In the genomic region with DNA sequence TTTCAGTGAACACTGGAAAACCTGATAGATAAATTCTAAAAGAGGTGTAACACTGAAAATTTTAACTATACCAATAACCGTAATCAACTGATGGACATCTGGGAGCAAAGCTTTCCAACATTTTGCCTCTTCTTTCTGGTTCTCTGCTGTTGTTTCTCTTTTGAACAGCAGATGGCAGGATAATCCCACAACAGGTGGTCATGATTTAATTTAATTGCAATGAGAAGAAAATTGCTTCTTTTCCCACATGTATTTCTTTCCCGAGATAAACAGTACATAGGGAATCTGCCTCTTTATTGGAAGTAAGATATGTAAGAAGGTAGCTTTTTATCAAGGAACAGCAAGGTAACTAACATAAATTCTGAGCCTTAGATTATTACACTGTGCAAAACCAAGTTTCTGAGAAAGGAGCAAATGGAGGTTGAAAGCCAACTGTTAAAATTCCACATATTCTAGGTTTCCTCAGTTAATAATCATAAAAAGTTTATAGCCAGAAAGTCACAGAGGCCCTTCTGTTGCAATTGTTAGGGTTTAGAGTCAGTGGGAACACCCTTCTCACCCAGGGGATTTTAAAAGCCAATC, we compare ENCODE assay signal across 8 cellular contexts.
DNase-seq lines count a peak whose midpoint lies in the region; ATAC-seq and TF ChIP-seq lines count a peak whose summit lies in the region.

No MANE protein-coding gene starts in this region.

- no peak overlapping the region for H3K4me3 ChIP-seq in A673 (ENCODE audit: low read depth, low read length, poor library complexity, severe bottlenecking)
- H3K4me3 ChIP-seq in SK-N-SH (ENCODE audit: low read depth in 2 of 2, low read length in 1 of 2): no peak overlapping the region; a peak in 1 of 4 replicates
- H3K4me3 ChIP-seq in endodermal cell (ENCODE audit: low read length): no peak overlapping the region

- H3K36me3 ChIP-seq in A673 (ENCODE audit: insufficient read depth, low read length, poor library complexity, severe bottlenecking) (no peaks in the 10 kb centered on the region), SK-N-SH (replicated peaks in 1 of 2; ENCODE audit: control insufficient read depth in 1 of 2, insufficient read depth in 2 of 2, low read length in 1 of 2) (no peaks in the 10 kb centered on the region), endodermal cell (ENCODE audit: control insufficient read depth, insufficient read depth, low read length) (no peaks in the 10 kb centered on the region)

- CTCF ChIA-PET in A673 (lab: Charles Lee) (interaction anchor here (0.6 to 4.2 kb wide), 7 partner anchors 64 to 399 kb away, joined by 3 to 53 read pairs (median 5); a partner anchor contains a TSS), SK-N-SH (lab: Yijun Ruan, JAX) (interaction anchor here (0.6 to 11.1 kb wide), 69 partner anchors 8 to 1089 kb away, joined by 3 to 311 read pairs (median 4); a partner anchor contains a TSS)

- H3K79me2 ChIP-seq in SK-N-SH (ENCODE audit: insufficient read depth): no peaks in the 10 kb centered on the region

- peaks cover 9% of the 10 kb centered on the region for H3K27me3 Mint-ChIP-seq in endodermal cell (ENCODE audit: insufficient read depth)

- ATAC-seq in GM21423 (IDR thresholded peaks at IDR 0.05; ENCODE audit: unreplicated experiment): no peak
- ATAC-seq in HG02970 (IDR thresholded peaks at IDR 0.05; ENCODE audit: low FRiP score, unreplicated experiment): no peak

- H3K4me3 Mint-ChIP-seq in endodermal cell: no peak overlapping the region

- H3K27ac Mint-ChIP-seq in endodermal cell: no peak overlapping the region

- no peaks in the 10 kb centered on the region for H4K20me1 ChIP-seq in SK-N-SH (ENCODE audit: insufficient read depth)

- no TSS peak for BruUV-seq in A673 (replicated peaks; lab: Mats Ljungman, UMichigan)

- 0% methylated on average over 2 of the region's 2 CpGs for WGBS in SK-N-SH (ENCODE audit: low lambda C conversion rate)
- 63 to 69% methylated on average over 1 of the region's 2 CpGs for WGBS in endodermal cell (ENCODE audit: insufficient coverage in 1 of 2, insufficient read length in 1 of 2), 2 experiments

- H3K4me2 ChIP-seq in SK-N-SH: no peak overlapping the region

- no peaks in the 10 kb centered on the region for H3K36me3 Mint-ChIP-seq in endodermal cell (ENCODE audit: low read depth)

- H3K9me3 Mint-ChIP-seq in endodermal cell: peaks cover under 1% of the 10 kb centered on the region

- H3K9ac ChIP-seq in SK-N-SH (no peak overlapping the region), endodermal cell (ENCODE audit: extremely low read depth, low read length, poor library complexity, severe bottlenecking) (no peak overlapping the region)

- no peaks in the 10 kb centered on the region for H3K9me2 ChIP-seq in SK-N-SH

- no peak for TF ChIP-seq EP300 in SK-N-SH (IDR thresholded peaks at IDR 0.05; ENCODE audit: borderline replicate concordance in 1 of 2, low read depth in 1 of 2, low read length in 1 of 2)

- DNase-seq in A673 (ENCODE audit: low spot score) (peak; percentile 81), EH (ENCODE audit: low read depth) (peak; percentile 76), NCI-H1105 (lab: John Stamatoyannopoulos, UW) (peak; percentile 63), SK-N-SH (peak; percentile 69), endodermal cell (peak; percentile 61), myocyte (ENCODE audit: low read depth) (peak; percentile 78)

- TF ChIP-seq RAD21 in SK-N-SH (IDR thresholded peaks at IDR 0.05; ENCODE audit: low read length): peak; percentile 98

- no peaks in the 10 kb centered on the region for H3K27me3 ChIP-seq in A673 (replicated peaks; ENCODE audit: insufficient read depth, low read depth, low read length, poor library complexity)
- H3K27me3 ChIP-seq in SK-N-SH (ENCODE audit: insufficient read depth): no peaks in the 10 kb centered on the region
- H3K27me3 ChIP-seq in endodermal cell (ENCODE audit: control insufficient read depth, insufficient read depth, low read length, poor library complexity, severe bottlenecking): no peaks in the 10 kb centered on the region

- no peak overlapping the region for H3K27ac ChIP-seq in A673 (ENCODE audit: low read depth, low read length, poor library complexity, severe bottlenecking)
- H3K27ac ChIP-seq in SK-N-SH (ENCODE audit: low read depth in 2 of 2, low read length in 1 of 2): no peak overlapping the region
- H3K27ac ChIP-seq in endodermal cell (ENCODE audit: low read depth, low read length): no peak overlapping the region

- H3K4me1 ChIP-seq in A673 (ENCODE audit: insufficient read depth, low read length, poor library complexity, severe bottlenecking) (no peaks in the 10 kb centered on the region), SK-N-SH (ENCODE audit: control insufficient read depth in 1 of 2, insufficient read depth in 2 of 2, low read depth in 1 of 2, low read length in 1 of 2) (no peaks in the 10 kb centered on the region; a peak in 1 of 4 replicates), endodermal cell (ENCODE audit: control insufficient read depth, insufficient read depth, low read length) (peaks cover 11% of the 10 kb centered on the region)

- intact Hi-C loops in A673 (cut with micrococcal nuclease; ENCODE audit: unreplicated experiment): loop anchor here (1.0 to 5.0 kb wide), 2 partner anchors 187 to 275 kb away; no protein-coding TSS in a partner anchor

- no peaks in the 10 kb centered on the region for H3F3A ChIP-seq in SK-N-SH (replicated peaks; ENCODE audit: insufficient read depth)

- peak overlapping the region; percentile 36; the same call in 1 of the 2 replicates for H2AFZ ChIP-seq in SK-N-SH (ENCODE audit: low read depth)

- H3K9me3 ChIP-seq in A673 (ENCODE audit: low read depth, low read length, poor library complexity, severe bottlenecking) (no peaks in the 10 kb centered on the region), SK-N-SH (no peaks in the 10 kb centered on the region), endodermal cell (ENCODE audit: control insufficient read depth, low read length) (no peaks in the 10 kb centered on the region)

- TF ChIP-seq CTCF in A673 (conservative IDR thresholded peaks at IDR 0.05; ENCODE audit: low read depth, low read length) (peak; percentile 84), SK-N-SH (IDR thresholded peaks at IDR 0.05) (peak; percentile 87), endodermal cell (conservative IDR thresholded peaks at IDR 0.05) (peak; percentile 93)

- H3K4me1 Mint-ChIP-seq in endodermal cell: peaks cover 36% of the 10 kb centered on the region

- POLR2A ChIA-PET in A673 (lab: Charles Lee; ENCODE audit: low non-redundant PET) (no interaction called here), SK-N-SH (lab: Yijun Ruan, JAX) (interaction anchor here (1.7 kb wide), 1 partner anchor 186 kb away, joined by 5 read pairs; no protein-coding TSS in a partner anchor)

TF ChIP-seq in SK-N-SH, 30 proteins besides CTCF, POLR2A, EP300 and RAD21:
- TF ChIP-seq RXRA (IDR thresholded peaks at IDR 0.05; ENCODE audit: borderline replicate concordance, low read depth) (no peak), SMC3 (IDR thresholded peaks at IDR 0.05; ENCODE audit: low read depth, low read length) (peak; percentile 92), MXI1 (IDR thresholded peaks at IDR 0.05; ENCODE audit: low read depth, low read length) (0 out of 2 replicates have a peak, but pooled peaks have one; percentile 46), RCOR1 (IDR thresholded peaks at IDR 0.05; ENCODE audit: low read length) (0 out of 2 replicates have a peak, but pooled peaks have one; percentile 41), NRF1 (IDR thresholded peaks at IDR 0.05; ENCODE audit: low read depth, low read length) (no peak)
